Comparison of ENCODE assay signal across 8 cellular contexts in genomic region chrX:119573222-119573621, GRCh38. TPM values are rescaled to one million over a fixed set of nuclear protein-coding genes. Genes with fewer than 3 reads are reported as not detected.
DNase-seq lines count a peak whose midpoint lies in the region; ATAC-seq and TF ChIP-seq lines count a peak whose summit lies in the region.

No MANE protein-coding gene starts in this region.

- no peak overlapping the region for H2BK120ac ChIP-seq in IMR-90 (ENCODE audit: low read depth, low read length)

- peak overlapping the region; percentile 85 for H3K4me2 ChIP-seq in IMR-90 (ENCODE audit: low read depth, low read length)

- no peak overlapping the region for H2BK15ac ChIP-seq in IMR-90 (ENCODE audit: low read depth, low read length)

- no peak overlapping the region for H3K23ac ChIP-seq in IMR-90 (ENCODE audit: low read depth, low read length)

- H3K9ac ChIP-seq in IMR-90 (ENCODE audit: low read depth, low read length) = peak overlapping the region; percentile 64; the same call in 1 of the 2 replicates

- H4K5ac ChIP-seq in IMR-90 (ENCODE audit: low read depth, low read length) = no peak overlapping the region

- H3K56ac ChIP-seq in IMR-90 (ENCODE audit: extremely low read depth, insufficient read depth, low read length) = no peak overlapping the region

- ATAC-seq in IMR-90 (ENCODE audit: low read depth) = no peak
- no peak for ATAC-seq in HG03159 (IDR thresholded peaks at IDR 0.05; ENCODE audit: unreplicated experiment)
- no peak for ATAC-seq in GM19324 (IDR thresholded peaks at IDR 0.05; ENCODE audit: low FRiP score, unreplicated experiment)

- no peak for TF ChIP-seq CTCF in AG04450 (IDR thresholded peaks at IDR 0.05; ENCODE audit: low read depth, low read length)
- TF ChIP-seq CTCF in IMR-90 (conservative IDR thresholded peaks at IDR 0.05; ENCODE audit: low read depth, low read length) = no peak

- DNase-seq in AG04450 (ENCODE audit: low read depth, low spot score) (no peak), IMR-90 (no peak), caudate nucleus (lab: John Stamatoyannopoulos, UW) (no peak), epidermal melanocyte (ENCODE audit: insufficient read length, low spot score) (no peak), NCI-H82 (lab: John Stamatoyannopoulos, UW) (no peak)

- no peaks in the 10 kb centered on the region for H4K20me1 ChIP-seq in IMR-90 (ENCODE audit: insufficient read depth, low read length)

- H3K79me1 ChIP-seq in IMR-90 (ENCODE audit: low read depth in 1 of 2, low read length in 2 of 2) = peaks cover 9 to 10% of the 10 kb centered on the region in 2 experiments

- intact Hi-C loops in IMR-90 (cut with micrococcal nuclease) = no loop called here

- H2BK20ac ChIP-seq in IMR-90 (ENCODE audit: low read depth, low read length) = no peak overlapping the region

- TF ChIP-seq POLR2A in IMR-90 (IDR thresholded peaks at IDR 0.05; ENCODE audit: low read depth, low read length) = no peak

- WGBS in IMR-90 (ENCODE audit: extremely low coverage in 2 of 2, insufficient read length in 1 of 2), 2 experiments = 60% methylated on average over 1 of the region's 3 CpGs; no CpG with 5 or more reads in 1 of the 2 experiments

- H3K4ac ChIP-seq in IMR-90 (ENCODE audit: low read depth, low read length) = no peak overlapping the region; the same call in 1 of the 2 replicates

- H3K4me3 ChIP-seq in AG04450 (ENCODE audit: low read depth, low read length) = peak overlapping the region; percentile 65
- H3K4me3 ChIP-seq in IMR-90 (ENCODE audit: insufficient read depth, low read depth, low read length) = 0 out of 2 replicates have a peak overlapping the region, but pooled peaks have one; percentile 97
- H3K4me3 ChIP-seq in muscle layer of duodenum (ENCODE audit: low read depth in 1 of 2, low read length in 2 of 2) = peak overlapping the region; percentile 67 to 76

- H3K9me1 ChIP-seq in IMR-90 (ENCODE audit: insufficient read depth, low read length) = no peaks in the 10 kb centered on the region

- H4K8ac ChIP-seq in IMR-90 (ENCODE audit: low read depth in 2 of 2, low read length in 2 of 2) = peak overlapping the region in 1 of 2 experiments; percentile 36; a peak in 1 of 4 replicates

- H3K27me3 ChIP-seq in AG04450 (ENCODE audit: control insufficient read depth, insufficient read depth, low read length) = no peaks in the 10 kb centered on the region
- no peaks in the 10 kb centered on the region for H3K27me3 ChIP-seq in IMR-90 (ENCODE audit: control insufficient read depth, insufficient read depth, low read length)
- H3K27me3 ChIP-seq in muscle layer of duodenum (ENCODE audit: low read depth, low read length) = no peaks in the 10 kb centered on the region

- no peak overlapping the region for H2AFZ ChIP-seq in IMR-90 (replicated peaks; ENCODE audit: low read length, poor library complexity)

- no peak overlapping the region for H3K14ac ChIP-seq in IMR-90 (replicated peaks; ENCODE audit: low read depth, low read length)

- no TSS peak for BruUV-seq in IMR-90 (replicated peaks; lab: Mats Ljungman, UMichigan)

- H3K27ac ChIP-seq in AG04450 (ENCODE audit: low read depth, low read length) (no peak overlapping the region), IMR-90 (ENCODE audit: insufficient read depth, low read length) (no peak overlapping the region), caudate nucleus (ENCODE audit: low read depth, low read length) (peak overlapping the region; percentile 83), muscle layer of duodenum (ENCODE audit: low read length) (peak overlapping the region; percentile 86)

- CTCF ChIA-PET in AG04450 (lab: Charles Lee) = interaction anchor here (0.6 to 1.1 kb wide), 2 partner anchors 37 to 104 kb away, joined by 3 to 4 read pairs; no protein-coding TSS in a partner anchor
- CTCF ChIA-PET in IMR-90 (lab: Yijun Ruan, JAX) = interaction anchor here (1.4 kb wide), 1 partner anchor 57 kb away, joined by 3 read pairs; no protein-coding TSS in a partner anchor

- POLR2A ChIA-PET in AG04450 (lab: Yijun Ruan, JAX) (interaction anchor here (0.6 to 2.3 kb wide), 4 partner anchors 33 to 185 kb away, joined by 3 to 16 read pairs (median 4); partner anchors contain the start of genes SEPTIN6 and SOWAHD), IMR-90 (lab: Charles Lee; ENCODE audit: unreplicated experiment) (no interaction called here)

- no peak for TF ChIP-seq RAD21 in IMR-90 (IDR thresholded peaks at IDR 0.05; ENCODE audit: low read length)

- dilution Hi-C loops in IMR-90 (cut with HindIII; ENCODE audit: low sequenced_read_pairs, unreplicated experiment) = no loop called here

- no peak overlapping the region for H3K18ac ChIP-seq in IMR-90 (ENCODE audit: low read depth, low read length)

- in situ Hi-C loops in IMR-90 (cut with MboI; ENCODE audit: low sequenced_read_pairs) = no loop called here

- H2AK5ac ChIP-seq in IMR-90 (ENCODE audit: low read depth, low read length) = no peak overlapping the region

- H3K36me3 ChIP-seq in IMR-90 (ENCODE audit: control insufficient read depth, insufficient read depth, low read length) (no peaks in the 10 kb centered on the region), muscle layer of duodenum (ENCODE audit: control insufficient read depth in 1 of 2, insufficient read depth in 2 of 2, low read length in 2 of 2) (no peaks in the 10 kb centered on the region)

- no peak overlapping the region for H2BK5ac ChIP-seq in IMR-90 (ENCODE audit: low read depth, low read length, poor library complexity, severe bottlenecking)

- H2AK9ac ChIP-seq in IMR-90 (replicated peaks; ENCODE audit: low read depth, low read length, poor library complexity) = no peak overlapping the region

- H3K4me1 ChIP-seq in IMR-90 (ENCODE audit: control insufficient read depth, insufficient read depth, low read length) (peaks cover 2% of the 10 kb centered on the region), muscle layer of duodenum (ENCODE audit: control insufficient read depth in 1 of 2, insufficient read depth in 2 of 2, low read length in 2 of 2) (peaks cover 0 to 15% of the 10 kb centered on the region in 2 donors)

- H4K91ac ChIP-seq in IMR-90 (ENCODE audit: insufficient read depth, low read depth, low read length) = no peak overlapping the region

- H3K9me3 ChIP-seq in AG04450 (ENCODE audit: control insufficient read depth, insufficient read depth, low read length) (no peaks in the 10 kb centered on the region), IMR-90 (ENCODE audit: control insufficient read depth, insufficient read depth, low read length) (no peaks in the 10 kb centered on the region), muscle layer of duodenum (ENCODE audit: control insufficient read depth in 1 of 2, low read length in 2 of 2) (no peaks in the 10 kb centered on the region)

TF ChIP-seq in IMR-90, 13 proteins besides CTCF, POLR2A, EP300 and RAD21 (continues in another document):
- TF ChIP-seq RCOR1 (IDR thresholded peaks at IDR 0.05; ENCODE audit: insufficient replicate concordance, low read length) (no peak), RFX5 (IDR thresholded peaks at IDR 0.05; ENCODE audit: low read depth, low read length) (no peak), CEBPB (IDR thresholded peaks at IDR 0.05; ENCODE audit: low read depth, low read length) (no peak), ELK1 (IDR thresholded peaks at IDR 0.05; ENCODE audit: borderline replicate concordance, low read depth, low read length) (no peak), SMC3 (IDR thresholded peaks at IDR 0.05; ENCODE audit: low read depth, low read length) (no peak), MAFK (IDR thresholded peaks at IDR 0.05; ENCODE audit: low read depth, low read length) (no peak), USF2 (IDR thresholded peaks at IDR 0.05; ENCODE audit: low read depth, low read length) (no peak), CHD1 (IDR thresholded peaks at IDR 0.05; ENCODE audit: low read depth, low read length) (no peak), FOS (IDR thresholded peaks at IDR 0.05; ENCODE audit: low read depth, low read length) (no peak), MAZ (IDR thresholded peaks at IDR 0.05; ENCODE audit: borderline replicate concordance, low read depth, low read length) (no peak), NFE2L2 (IDR thresholded peaks at IDR 0.05; ENCODE audit: low read depth, low read length) (no peak), MXI1 (IDR thresholded peaks at IDR 0.05; ENCODE audit: borderline replicate concordance, low read depth, low read length) (no peak)

RNA-seq across cellular contexts. Expression of gene UBE2A, which starts 1.1 kb away (rescaled TPM):
- polyA plus RNA-seq in AG04450 (2011; rRNA removed) = 54.2 and 66.5 TPM in 2 replicates
- polyA minus RNA-seq in AG04450 (2011; rRNA and poly(A)+ RNA removed) = 14.8 and 26.1 TPM in 2 replicates
- 12.9 and 20.3 TPM in 2 replicates for total RNA-seq in IMR-90 (2012; rRNA removed)
- polyA plus RNA-seq in IMR-90 (2012; rRNA removed) = 42.9 and 50.5 TPM in 2 replicates
- polyA plus RNA-seq in IMR-90 (2012; cell fraction: cytosol; rRNA removed) = 60.8 and 68.7 TPM in 2 replicates
- 23.6 and 57.4 TPM in 2 replicates for polyA plus RNA-seq in IMR-90 (2012; cell fraction: nucleus; rRNA removed; ENCODE audit: low replicate concordance)

RNA-seq across cellular contexts. Expression of gene STEEP1, which starts 8.0 kb away (rescaled TPM):
- polyA plus RNA-seq in AG04450 (2011; rRNA removed) = 19.7 and 20.3 TPM in 2 replicates
- 18.5 and 18.7 TPM in 2 replicates for polyA minus RNA-seq in AG04450 (2011; rRNA and poly(A)+ RNA removed)
- total RNA-seq in IMR-90 (2012; rRNA removed) = 33.2 and 47.5 TPM in 2 replicates
- 15.1 and 16.7 TPM in 2 replicates for polyA plus RNA-seq in IMR-90 (2012; rRNA removed)
- polyA plus RNA-seq in IMR-90 (2012; cell fraction: cytosol; rRNA removed) = 3.9 and 6.4 TPM in 2 replicates
- 2.8 and 13.5 TPM in 2 replicates for polyA plus RNA-seq in IMR-90 (2012; cell fraction: nucleus; rRNA removed; ENCODE audit: low replicate concordance)

RNA-seq across cellular contexts. Expression of gene NKRF, which starts 33.0 kb away (rescaled TPM):
- polyA plus RNA-seq in AG04450 (2011; rRNA removed) = 5.0 and 6.4 TPM in 2 replicates
- polyA minus RNA-seq in AG04450 (2011; rRNA and poly(A)+ RNA removed) = 4.1 and 5.9 TPM in 2 replicates
- total RNA-seq in IMR-90 (2012; rRNA removed) = 2.2 and 3.6 TPM in 2 replicates
- polyA plus RNA-seq in IMR-90 (2012; rRNA removed) = 4.1 TPM in 2 replicates
- 0.78 and 0.81 TPM in 2 replicates for polyA plus RNA-seq in IMR-90 (2012; cell fraction: cytosol; rRNA removed)
- polyA plus RNA-seq in IMR-90 (2012; cell fraction: nucleus; rRNA removed; ENCODE audit: low replicate concordance) = 0.86 and 5.4 TPM in 2 replicates

Comparison
In these comparisons a context has a peak if more than half of its experiments do, and no peak if none do; other contexts are left out.
1. H3K27ac ChIP-seq: peak in caudate nucleus (single experiment) and muscle layer of duodenum (single experiment); none in AG04450 (single experiment) and IMR-90 (single experiment).
2. Peak in every context shown above with its lines, with median percentiles within 50 percentile points of each other: H3K4me3 ChIP-seq.